15 cellular contexts compared by ENCODE assay signal in genomic region chr20:31685853-31686641, GRCh38. TPM values are rescaled to one million over a fixed set of nuclear protein-coding genes. Genes with fewer than 3 reads are reported as not detected.
DNase-seq lines count a peak whose midpoint lies in the region; ATAC-seq, FAIRE-seq and TF ChIP-seq lines count a peak whose summit lies in the region.
"Had no signal": no experiment of that assay in that cellular context is flagged by ENCODE, and none has a peak within 500 bp of the region (broad histone marks: within the 10 kb centered on the region; RNA-seq: fewer than 3 reads in every experiment).

No MANE protein-coding gene starts in this region.

- peak overlapping the region; percentile 71 for H3K27ac Mint-ChIP-seq in activated CD4-positive, alpha-beta memory T cell treated with anti-CD3 and anti-CD28 coated beads for 36 hours
- peak overlapping the region; percentile 74 for H3K27ac Mint-ChIP-seq in memory B cell

- H3K9me3 ChIP-seq in HepG2 (ENCODE audit: low read length) = no peaks in the 10 kb centered on the region
- H3K9me3 ChIP-seq in right lobe of liver = no peaks in the 10 kb centered on the region
- no peaks in the 10 kb centered on the region for H3K9me3 ChIP-seq in upper lobe of right lung
- H3K9me3 ChIP-seq in body of pancreas = no peaks in the 10 kb centered on the region
- H3K9me3 ChIP-seq: pancreas, uterus had no signal

- TF ChIP-seq CTCF in HepG2 (CRISPR knock-in tag; IDR thresholded peaks at IDR 0.05) (no peak), right lobe of liver (IDR thresholded peaks at IDR 0.05) (no peak), upper lobe of right lung (IDR thresholded peaks at IDR 0.05) (no peak), body of pancreas (IDR thresholded peaks at IDR 0.05) (no peak)

- TF ChIP-seq RAD21 in HepG2 (CRISPR knock-in tag; IDR thresholded peaks at IDR 0.05) = no peak

- POLR2A ChIA-PET in HepG2 (lab: Yijun Ruan, JAX) = interaction anchor here (3.4 to 20.7 kb wide), 3 partner anchors 11 to 28 kb away, joined by 22 to 643 read pairs (median 317); partner anchors contain the start of gene BCL2L1
- POLR2A ChIA-PET in activated CD4-positive, alpha-beta memory T cell treated with anti-CD3 and anti-CD28 coated beads for 36 hours (lab: Charles Lee) = interaction anchor here (0.6 to 1.8 kb wide), 4 partner anchors 8 to 26 kb away, joined by 4 to 7 read pairs (median 4); no protein-coding TSS in a partner anchor

- H3K9ac ChIP-seq in HepG2 (ENCODE audit: insufficient read depth, low read depth, low read length) = no peak overlapping the region

- WGBS in HepG2 (ENCODE audit: low lambda C conversion rate) = 94% methylated on average over 2 of the region's 2 CpGs
- WGBS in right lobe of liver (ENCODE audit: insufficient coverage, low coverage, low lambda C conversion rate, missing lambda C conversion rate) = 100% methylated on average over 2 of the region's 2 CpGs
- WGBS in body of pancreas, 2 donors = 48 to 54% methylated on average over 2 of the region's 2 CpGs

- no peaks in the 10 kb centered on the region for H3K9me3 Mint-ChIP-seq in activated CD4-positive, alpha-beta memory T cell treated with anti-CD3 and anti-CD28 coated beads for 36 hours
- no peaks in the 10 kb centered on the region for H3K9me3 Mint-ChIP-seq in memory B cell

- H3K79me2 ChIP-seq in HepG2 (ENCODE audit: insufficient read depth, low read length) = peaks cover 88% of the 10 kb centered on the region

- FAIRE-seq in HepG2 (lab: Jason Lieb, UNC) = no peak
- FAIRE-seq: pancreas had no signal

- no peaks in the 10 kb centered on the region for H3K27me3 Mint-ChIP-seq in activated CD4-positive, alpha-beta memory T cell treated with anti-CD3 and anti-CD28 coated beads for 36 hours
- H3K27me3 Mint-ChIP-seq in memory B cell = no peaks in the 10 kb centered on the region

- TSS peak; percentile 15 for BruUV-seq in HepG2 (replicated peaks; lab: Mats Ljungman, UMichigan)

- in situ Hi-C loops in HepG2 (cut with HindIII; ENCODE audit: extremely low pct_ligation_motif_present, low pct_unique_long_range_greater_than_20kb) = no loop called here

- TF ChIP-seq EP300 in HepG2 (IDR thresholded peaks at IDR 0.05; ENCODE audit: low read depth in 2 of 2, low read length in 2 of 2) = no peak
- TF ChIP-seq EP300 in HepG2 (CRISPR knock-in tag; IDR thresholded peaks at IDR 0.05; ENCODE audit: borderline replicate concordance) = no peak

- H3K4me1 Mint-ChIP-seq in activated CD4-positive, alpha-beta memory T cell treated with anti-CD3 and anti-CD28 coated beads for 36 hours (ENCODE audit: low read depth) = peaks cover 70% of the 10 kb centered on the region
- H3K4me1 Mint-ChIP-seq in memory B cell = peaks cover 24% of the 10 kb centered on the region

- TF ChIP-seq POLR2A in HepG2 (IDR thresholded peaks at IDR 0.05; ENCODE audit: insufficient read depth in 1 of 2, low read depth in 2 of 2, low read length in 2 of 2) (no peak), right lobe of liver (IDR thresholded peaks at IDR 0.05) (no peak), body of pancreas (IDR thresholded peaks at IDR 0.05) (no peak)

- no peak overlapping the region for H3K4me2 ChIP-seq in HepG2 (ENCODE audit: low read depth, low read length)

- H3K36me3 ChIP-seq in HepG2 (replicated peaks in 1 of 2; ENCODE audit: control insufficient read depth in 1 of 2, insufficient read depth in 2 of 2, low read length in 2 of 2) = peaks cover 54 to 85% of the 10 kb centered on the region in 2 experiments
- H3K36me3 ChIP-seq in right lobe of liver = peaks cover 0 to 11% (median 2%) of the 10 kb centered on the region in 4 donors
- H3K36me3 ChIP-seq in upper lobe of right lung = peaks cover 40% of the 10 kb centered on the region
- H3K36me3 ChIP-seq in body of pancreas (replicated peaks in 1 of 2; ENCODE audit: insufficient read depth in 1 of 2, low read depth in 2 of 2) = peaks cover 0 to 2% of the 10 kb centered on the region in 2 donors
- H3K36me3 ChIP-seq: uterus had no signal

- intact Hi-C loops in HepG2 (cut with micrococcal nuclease; ENCODE audit: unreplicated experiment) = no loop called here
- intact Hi-C loops in right lobe of liver (cut with DNase I) = no loop called here
- intact Hi-C loops in activated CD4-positive, alpha-beta memory T cell treated with anti-CD3 and anti-CD28 coated beads for 36 hours (cut with micrococcal nuclease) = no loop called here
- intact Hi-C loops in upper lobe of right lung (cut with DNase I) = no loop called here
- intact Hi-C loops in body of pancreas (cut with DNase I) = no loop called here

- H2AFZ ChIP-seq in HepG2 (ENCODE audit: low read length) = no peak overlapping the region

- H3K4me1 ChIP-seq in HepG2 (ENCODE audit: insufficient read depth, low read length) (peaks cover 73% of the 10 kb centered on the region), right lobe of liver (peaks cover 0 to 13% (median 2%) of the 10 kb centered on the region in 4 donors), upper lobe of right lung (peaks cover 41% of the 10 kb centered on the region), body of pancreas (peaks cover 40% of the 10 kb centered on the region)
- H3K4me1 ChIP-seq: pancreas, uterus had no signal

- H3K4me3 Mint-ChIP-seq in activated CD4-positive, alpha-beta memory T cell treated with anti-CD3 and anti-CD28 coated beads for 36 hours = no peak overlapping the region
- no peak overlapping the region for H3K4me3 Mint-ChIP-seq in memory B cell

- H3K4me3 ChIP-seq in HepG2 (replicated peaks in 1 of 3; ENCODE audit: insufficient read depth in 1 of 3, low read depth in 2 of 3, low read length in 3 of 3) (no peak overlapping the region), right lobe of liver (no peak overlapping the region), upper lobe of right lung (no peak overlapping the region), body of pancreas (no peak overlapping the region)
- H3K4me3 ChIP-seq: pancreas, uterus had no signal

- CTCF ChIA-PET in HepG2 (lab: Yijun Ruan, JAX; ENCODE audit: low intra/inter-chr PET ratio, low total read pairs) = no interaction called here
- CTCF ChIA-PET in activated CD4-positive, alpha-beta memory T cell treated with anti-CD3 and anti-CD28 coated beads for 36 hours (lab: Charles Lee) = interaction anchor here (0.7 to 4.5 kb wide), 4 partner anchors 22 to 173 kb away, joined by 3 to 34 read pairs (median 10); no protein-coding TSS in a partner anchor

- peak overlapping the region; percentile 0 for H3K27ac ChIP-seq in HepG2 (ENCODE audit: extremely low read length, insufficient read depth, low read length)
- no peak overlapping the region for H3K27ac ChIP-seq in right lobe of liver
- peak overlapping the region; percentile 1 for H3K27ac ChIP-seq in upper lobe of right lung
- H3K27ac ChIP-seq in body of pancreas = peak overlapping the region in 1 of 4 donors; percentile 11
- H3K27ac ChIP-seq: uterus had no signal

- ATAC-seq in HepG2 = no peak
- ATAC-seq in right lobe of liver = no peak
- ATAC-seq in memory B cell (ENCODE audit: low read depth) = no peak
- ATAC-seq in upper lobe of right lung = no peak
- no peak for ATAC-seq in HG02763 (IDR thresholded peaks at IDR 0.05; ENCODE audit: unreplicated experiment)
- no peak for ATAC-seq in body of pancreas
- ATAC-seq: pancreas had no signal

- H4K20me1 ChIP-seq in HepG2 (ENCODE audit: insufficient read depth, low read length) = peaks cover 21% of the 10 kb centered on the region; the same call in 1 of the 2 replicates

- peaks cover 42% of the 10 kb centered on the region for H3K36me3 Mint-ChIP-seq in activated CD4-positive, alpha-beta memory T cell treated with anti-CD3 and anti-CD28 coated beads for 36 hours
- peaks cover 13% of the 10 kb centered on the region for H3K36me3 Mint-ChIP-seq in memory B cell

- H3K27me3 ChIP-seq in HepG2 (ENCODE audit: control insufficient read depth in 1 of 2, insufficient read depth in 2 of 2, low read length in 2 of 2) (no peaks in the 10 kb centered on the region), right lobe of liver (no peaks in the 10 kb centered on the region), upper lobe of right lung (no peaks in the 10 kb centered on the region), body of pancreas (no peaks in the 10 kb centered on the region)
- H3K27me3 ChIP-seq: pancreas, uterus had no signal

- no peak for DNase-seq in HepG2 (ENCODE audit: low spot score)
- DNase-seq in right lobe of liver = no peak
- DNase-seq in activated CD4-positive, alpha-beta memory T cell treated with anti-CD3 and anti-CD28 coated beads for 36 hours = no peak
- no peak for DNase-seq in memory B cell (ENCODE audit: low spot score in 2 of 2)
- no peak for DNase-seq in upper lobe of right lung
- DNase-seq in medulla oblongata (ENCODE audit: extremely low spot score) = no peak
- DNase-seq in body of pancreas = no peak
- DNase-seq: activated CD4-positive, CD25-positive, alpha-beta regulatory T cell; C1 segment of cervical spinal cord; NCI-H2171; pancreas; SHP77; stimulated activated CD4-positive, alpha-beta T cell treated with anti-CD3 and anti-CD28 coated beads, Interleukin-4, amount 100 ng/mL, for 4 hours; uterus had no signal

RNA-seq across cellular contexts. Expression of gene BCL2L1, which starts 36.6 kb away (rescaled TPM):
- total RNA-seq in HepG2 (2016; rRNA removed; fragmentation: Illumina TruSeq; extraction: Trizol) (164 and 200 TPM in 2 replicates), right lobe of liver (10 to 100 TPM; 30.5 to 96.1 (median 63.4) TPM), upper lobe of right lung (174 TPM), body of pancreas (100 to 1,000 TPM in 1 of 2 donors, 10 to 100 TPM in 1; 96.2 to 103 TPM)
- 60.9 and 61.0 TPM in 2 replicates for total RNA-seq in HepG2 (2016; cell fraction: cytosol; rRNA removed; fragmentation: Illumina TruSeq; extraction: Trizol; ENCODE audit: low read depth)
- total RNA-seq in HepG2 (2016; cell fraction: insoluble cytoplasmic fraction; rRNA removed; fragmentation: Illumina TruSeq; extraction: Trizol) = 169 and 173 TPM in 2 replicates
- 190 and 201 TPM in 2 replicates for total RNA-seq in HepG2 (2016; cell fraction: membrane; rRNA removed; fragmentation: Illumina TruSeq; extraction: Trizol)
- total RNA-seq in HepG2 (2016; cell fraction: nucleus; rRNA removed; fragmentation: Illumina TruSeq; extraction: Trizol) = 135 and 148 TPM in 2 replicates
- 258 and 259 TPM in 2 replicates for polyA plus RNA-seq in HepG2 (2011; rRNA removed)
- polyA plus RNA-seq in HepG2 (2011; cell fraction: cytosol; rRNA removed) = 215 and 224 TPM in 2 replicates
- polyA plus RNA-seq in HepG2 (2011; cell fraction: nucleus; rRNA removed) = 123 and 146 TPM in 2 replicates
- polyA plus RNA-seq in HepG2 (2012) = 184 and 192 TPM in 2 replicates
- polyA plus RNA-seq in HepG2 (2016; cell fraction: cytosol; fragmentation: Illumina TruSeq; extraction: Trizol; ENCODE audit: low read depth) = 77.5 and 91.4 TPM in 2 replicates
- 214 and 252 TPM in 2 replicates for polyA plus RNA-seq in HepG2 (2016; cell fraction: insoluble cytoplasmic fraction; fragmentation: Illumina TruSeq; extraction: Trizol; ENCODE audit: low read depth)
- 208 and 211 TPM in 2 replicates for polyA plus RNA-seq in HepG2 (2016; cell fraction: membrane; fragmentation: Illumina TruSeq; extraction: Trizol; ENCODE audit: low read depth)
- polyA plus RNA-seq in HepG2 (2016; cell fraction: nucleus; fragmentation: Illumina TruSeq; extraction: Trizol; ENCODE audit: insufficient read depth, low read depth) = 168 and 174 TPM in 2 replicates
- polyA minus RNA-seq in HepG2 (2011; rRNA and poly(A)+ RNA removed; ENCODE audit: low replicate concordance) = 34.8 and 259 TPM in 2 replicates
- 124 TPM in 2 replicates for polyA minus RNA-seq in HepG2 (2011; cell fraction: cytosol; rRNA and poly(A)+ RNA removed)
- polyA minus RNA-seq in HepG2 (2011; cell fraction: nucleus; rRNA and poly(A)+ RNA removed) = 215 and 221 TPM in 2 replicates
- total RNA-seq in activated CD4-positive, alpha-beta memory T cell treated with anti-CD3 and anti-CD28 coated beads for 36 hours = 100 to 1,000 TPM; 126 to 129 TPM

RNA-seq across cellular contexts. Expression of gene COX4I2, which starts 48.3 kb away (rescaled TPM):
- total RNA-seq in HepG2 (2016; rRNA removed; fragmentation: Illumina TruSeq; extraction: Trizol) (not detected in 2 replicates), right lobe of liver (not detected), upper lobe of right lung (19.1 TPM), body of pancreas (not detected)
- not detected in 2 replicates for total RNA-seq in HepG2 (2016; cell fraction: cytosol; rRNA removed; fragmentation: Illumina TruSeq; extraction: Trizol; ENCODE audit: low read depth)
- not detected in 2 replicates for total RNA-seq in HepG2 (2016; cell fraction: insoluble cytoplasmic fraction; rRNA removed; fragmentation: Illumina TruSeq; extraction: Trizol)
- not detected in 2 replicates for total RNA-seq in HepG2 (2016; cell fraction: membrane; rRNA removed; fragmentation: Illumina TruSeq; extraction: Trizol)
- not detected in 2 replicates for total RNA-seq in HepG2 (2016; cell fraction: nucleus; rRNA removed; fragmentation: Illumina TruSeq; extraction: Trizol)
- polyA plus RNA-seq in HepG2 (2011; rRNA removed) = 0.74 and 1.1 TPM in 2 replicates
- 0.97 and 1.4 TPM in 2 replicates for polyA plus RNA-seq in HepG2 (2011; cell fraction: cytosol; rRNA removed)
- polyA plus RNA-seq in HepG2 (2011; cell fraction: nucleus; rRNA removed) = 0.31 TPM in 1 of 2 replicates, not detected in the other
- 0.61 and 0.68 TPM in 2 replicates for polyA plus RNA-seq in HepG2 (2012)
- polyA plus RNA-seq in HepG2 (2016; cell fraction: cytosol; fragmentation: Illumina TruSeq; extraction: Trizol; ENCODE audit: low read depth) = not detected in 2 replicates
- polyA plus RNA-seq in HepG2 (2016; cell fraction: insoluble cytoplasmic fraction; fragmentation: Illumina TruSeq; extraction: Trizol; ENCODE audit: low read depth) = not detected in 2 replicates
- not detected in 2 replicates for polyA plus RNA-seq in HepG2 (2016; cell fraction: membrane; fragmentation: Illumina TruSeq; extraction: Trizol; ENCODE audit: low read depth)
- polyA plus RNA-seq in HepG2 (2016; cell fraction: nucleus; fragmentation: Illumina TruSeq; extraction: Trizol; ENCODE audit: insufficient read depth, low read depth) = not detected in 2 replicates
- polyA minus RNA-seq in HepG2 (2011; rRNA and poly(A)+ RNA removed; ENCODE audit: low replicate concordance) = not detected in 2 replicates
- polyA minus RNA-seq in HepG2 (2011; cell fraction: cytosol; rRNA and poly(A)+ RNA removed) = not detected in 2 replicates
- not detected in 2 replicates for polyA minus RNA-seq in HepG2 (2011; cell fraction: nucleus; rRNA and poly(A)+ RNA removed)
- not detected for total RNA-seq in activated CD4-positive, alpha-beta memory T cell treated with anti-CD3 and anti-CD28 coated beads for 36 hours

RNA-seq across cellular contexts. Expression of gene TPX2, which starts 53.0 kb away (rescaled TPM):
- total RNA-seq in HepG2 (2016; rRNA removed; fragmentation: Illumina TruSeq; extraction: Trizol) (124 and 190 TPM in 2 replicates), right lobe of liver (1 to 10 TPM in 5 of 6 experiments, under 1 TPM in 1; 0.56 to 8.3 (median 2.8) TPM), upper lobe of right lung (1.6 TPM), body of pancreas (not detected)
- total RNA-seq in HepG2 (2016; cell fraction: cytosol; rRNA removed; fragmentation: Illumina TruSeq; extraction: Trizol; ENCODE audit: low read depth) = 19.7 and 21.4 TPM in 2 replicates
- 123 and 174 TPM in 2 replicates for total RNA-seq in HepG2 (2016; cell fraction: insoluble cytoplasmic fraction; rRNA removed; fragmentation: Illumina TruSeq; extraction: Trizol)
- 59.2 and 59.7 TPM in 2 replicates for total RNA-seq in HepG2 (2016; cell fraction: membrane; rRNA removed; fragmentation: Illumina TruSeq; extraction: Trizol)
- total RNA-seq in HepG2 (2016; cell fraction: nucleus; rRNA removed; fragmentation: Illumina TruSeq; extraction: Trizol) = 91.9 and 95.0 TPM in 2 replicates
- polyA plus RNA-seq in HepG2 (2011; rRNA removed) = 20.0 and 34.3 TPM in 2 replicates
- 21.1 and 21.9 TPM in 2 replicates for polyA plus RNA-seq in HepG2 (2011; cell fraction: cytosol; rRNA removed)
- polyA plus RNA-seq in HepG2 (2011; cell fraction: nucleus; rRNA removed) = 16.5 and 21.6 TPM in 2 replicates
- polyA plus RNA-seq in HepG2 (2012) = 28.3 and 61.6 TPM in 2 replicates
- polyA plus RNA-seq in HepG2 (2016; cell fraction: cytosol; fragmentation: Illumina TruSeq; extraction: Trizol; ENCODE audit: low read depth) = 8.4 and 9.3 TPM in 2 replicates
- 186 and 207 TPM in 2 replicates for polyA plus RNA-seq in HepG2 (2016; cell fraction: insoluble cytoplasmic fraction; fragmentation: Illumina TruSeq; extraction: Trizol; ENCODE audit: low read depth)
- 30.8 and 32.2 TPM in 2 replicates for polyA plus RNA-seq in HepG2 (2016; cell fraction: membrane; fragmentation: Illumina TruSeq; extraction: Trizol; ENCODE audit: low read depth)
- 122 and 124 TPM in 2 replicates for polyA plus RNA-seq in HepG2 (2016; cell fraction: nucleus; fragmentation: Illumina TruSeq; extraction: Trizol; ENCODE audit: insufficient read depth, low read depth)
- polyA minus RNA-seq in HepG2 (2011; rRNA and poly(A)+ RNA removed; ENCODE audit: low replicate concordance) = 23.1 and 74.5 TPM in 2 replicates
- 31.8 and 39.1 TPM in 2 replicates for polyA minus RNA-seq in HepG2 (2011; cell fraction: cytosol; rRNA and poly(A)+ RNA removed)
- polyA minus RNA-seq in HepG2 (2011; cell fraction: nucleus; rRNA and poly(A)+ RNA removed) = 42.3 and 53.4 TPM in 2 replicates
- 100 to 1,000 TPM; 149 TPM for total RNA-seq in activated CD4-positive, alpha-beta memory T cell treated with anti-CD3 and anti-CD28 coated beads for 36 hours

Comparison
In these comparisons a context has a peak if more than half of its experiments do, and no peak if none do; other contexts are left out.
1. H3K27ac ChIP-seq: peak in HepG2 (single experiment) and upper lobe of right lung (single experiment); none in right lobe of liver (0 of 3).
2. RNA of gene COX4I2, which starts 48.3 kb away (total RNA-seq): 19.1 TPM in upper lobe of right lung (single experiment); not detected in HepG2, not detected in right lobe of liver, not detected in activated CD4-positive, alpha-beta memory T cell treated with anti-CD3 and anti-CD28 coated beads for 36 hours and not detected in body of pancreas; every median in the first group is over 10 times any median in the second.